In the genomic region with DNA sequence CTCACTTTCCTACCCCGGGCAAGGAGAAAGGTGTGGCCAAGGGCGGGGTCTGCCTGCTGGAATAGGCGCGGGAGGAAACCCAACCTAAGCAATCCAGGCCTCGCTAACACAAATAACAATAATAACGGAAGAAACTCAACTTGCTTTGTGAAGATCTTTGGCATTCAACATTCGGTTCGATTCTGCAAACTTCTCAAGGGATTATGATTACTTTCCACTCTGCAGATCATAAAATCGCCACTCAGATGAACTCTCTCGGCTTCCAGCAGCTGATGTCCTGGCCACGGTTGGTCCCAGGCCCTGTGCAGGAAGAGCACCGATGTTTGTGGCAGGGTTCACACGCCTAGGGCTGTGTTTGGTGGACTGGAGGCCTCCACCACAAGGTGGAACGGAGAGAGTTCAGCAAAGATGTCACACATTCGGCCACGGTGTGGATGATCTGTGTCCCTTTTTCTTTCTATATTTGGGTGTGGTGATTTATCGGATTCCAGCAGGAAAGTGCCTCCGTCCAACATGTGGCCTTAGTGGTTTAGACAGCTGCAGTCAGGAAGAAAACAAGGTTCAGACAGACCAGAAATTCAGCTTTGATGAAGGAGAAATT, we compare ENCODE assay signal across 8 cellular contexts. TPM values are rescaled to one million over a fixed set of nuclear protein-coding genes. Genes with fewer than 3 reads are reported as not detected.
DNase-seq lines count a peak whose midpoint lies in the region; ATAC-seq and TF ChIP-seq lines count a peak whose summit lies in the region.

No MANE protein-coding gene starts in this region.

- no peak for TF ChIP-seq CTCF in RWPE2 (IDR thresholded peaks at IDR 0.05; ENCODE audit: poor library complexity, severe bottlenecking)
- TF ChIP-seq CTCF in esophagus squamous epithelium (IDR thresholded peaks at IDR 0.05): no peak

- H3K27ac ChIP-seq in RWPE2 (ENCODE audit: poor library complexity, severe bottlenecking) (no peak overlapping the region), esophagus squamous epithelium (no peak overlapping the region), rectal smooth muscle tissue (ENCODE audit: low read depth, low read length) (no peak overlapping the region)

- ATAC-seq in RWPE2 (ENCODE audit: low read depth) (no peak), left lobe of liver (no peak)

- H3K4me3 ChIP-seq in RWPE2 (ENCODE audit: severe bottlenecking): peak overlapping the region; percentile 39
- H3K4me3 ChIP-seq in esophagus squamous epithelium: peak overlapping the region; percentile 22 to 66 (median 41)
- H3K4me3 ChIP-seq in rectal smooth muscle tissue (ENCODE audit: low read length): peak overlapping the region; percentile 0

- no peak for TF ChIP-seq POLR2A in esophagus squamous epithelium (IDR thresholded peaks at IDR 0.05)

- intact Hi-C loops in esophagus squamous epithelium (cut with DNase I): no loop called here

- H3K27me3 ChIP-seq in RWPE2 (ENCODE audit: insufficient read depth, poor library complexity, severe bottlenecking): peaks cover 29% of the 10 kb centered on the region
- peaks cover 12 to 86% (median 16%) of the 10 kb centered on the region in 4 donors for H3K27me3 ChIP-seq in esophagus squamous epithelium
- H3K27me3 ChIP-seq in rectal smooth muscle tissue (ENCODE audit: control insufficient read depth, insufficient read depth, low read length): peaks cover 20% of the 10 kb centered on the region

- H3K9ac ChIP-seq in ES-I3 (ENCODE audit: low read depth, low read length): peak overlapping the region; percentile 54; the same call in 1 of the 2 replicates
- H3K9ac ChIP-seq in rectal smooth muscle tissue (ENCODE audit: low read length): no peak overlapping the region

- DNase-seq in RWPE2 (ENCODE audit: low spot score) (no peak), esophagus squamous epithelium (lab: John Stamatoyannopoulos, UW) (no peak), NCI-H1105 (lab: John Stamatoyannopoulos, UW) (no peak), DMS53 treated with DMSO at 0.1 percent for 48 hours (lab: John Stamatoyannopoulos, UW; ENCODE audit: unreplicated experiment) (no peak), HPDE6-E6E7 (ENCODE audit: extremely low spot score) (no peak), left lobe of liver (ENCODE audit: low spot score) (no peak)

- WGBS in esophagus squamous epithelium, 2 donors: 23 to 56% methylated on average over 13 to 14 of the region's 18 CpGs

- no peaks in the 10 kb centered on the region for H3K36me3 ChIP-seq in ES-I3 (ENCODE audit: insufficient read depth, low read length)
- H3K36me3 ChIP-seq in RWPE2 (ENCODE audit: low read depth): no peaks in the 10 kb centered on the region
- H3K36me3 ChIP-seq in esophagus squamous epithelium: no peaks in the 10 kb centered on the region
- H3K36me3 ChIP-seq in rectal smooth muscle tissue (ENCODE audit: control insufficient read depth, insufficient read depth, low read length): no peaks in the 10 kb centered on the region

- H3K9me3 ChIP-seq in ES-I3 (ENCODE audit: control insufficient read depth, insufficient read depth, low read length): no peaks in the 10 kb centered on the region; the same call in 1 of the 2 replicates
- H3K9me3 ChIP-seq in RWPE2 (ENCODE audit: severe bottlenecking): no peaks in the 10 kb centered on the region
- no peaks in the 10 kb centered on the region for H3K9me3 ChIP-seq in esophagus squamous epithelium

- H3K4me1 ChIP-seq in ES-I3 (ENCODE audit: insufficient read depth, low read length) (no peaks in the 10 kb centered on the region; the same call in 1 of the 2 replicates), RWPE2 (ENCODE audit: insufficient read depth, poor library complexity, severe bottlenecking) (no peaks in the 10 kb centered on the region), esophagus squamous epithelium (peaks cover 5 to 34% (median 11%) of the 10 kb centered on the region in 3 donors), rectal smooth muscle tissue (ENCODE audit: control insufficient read depth, insufficient read depth, low read length) (no peaks in the 10 kb centered on the region)

RNA-seq across cellular contexts. Expression of a gene that starts 0.4 kb away (rescaled TPM):
- total RNA-seq in esophagus squamous epithelium (under 1 TPM in 2 of 4 donors, not detected in 2; 0.23 to 0.38 TPM), left lobe of liver (not detected)
